In genomic region chr13:41008349-41008980, GRCh38 we compare ENCODE assay signal across 8 cellular contexts. TPM values are rescaled to one million over a fixed set of nuclear protein-coding genes. Genes with fewer than 3 reads are reported as not detected.
DNase-seq lines count a peak whose midpoint lies in the region; ATAC-seq and TF ChIP-seq lines count a peak whose summit lies in the region.

No MANE protein-coding gene starts in this region.

- CTCF ChIA-PET in activated CD8-positive, alpha-beta memory T cell treated with anti-CD3 and anti-CD28 coated beads, Interleukin-2, amount 10 ng/mL, durations not matched to agents 7 days and 5 days (lab: Charles Lee), result interaction anchor here (0.8 to 2.4 kb wide), 5 partner anchors 8 to 34 kb away, joined by 3 to 10 read pairs (median 3); no protein-coding TSS in a partner anchor

- no peak for TF ChIP-seq CTCF in progenitor cell of endocrine pancreas (IDR thresholded peaks at IDR 0.05; ENCODE audit: unreplicated experiment)

- peak overlapping the region; percentile 86 for H3K27ac Mint-ChIP-seq in activated CD8-positive, alpha-beta memory T cell treated with anti-CD3 and anti-CD28 coated beads, Interleukin-2, amount 10 ng/mL, durations not matched to agents 7 days and 5 days
- H3K27ac Mint-ChIP-seq in dendritic cell treated with granulocyte-macrophage colony-stimulating factor and Interleukin-4, amounts not matched to agents 40 ng/mL and 50 ng/mL, for 4 days, result peak overlapping the region; percentile 63
- peak overlapping the region; percentile 77 for H3K27ac Mint-ChIP-seq in stimulated activated naive CD8-positive, alpha-beta T cell treated with anti-CD3 and anti-CD28 coated beads, Interleukin-15, Interleukin-2, amounts not matched to agents 100 ng/mL and 50 ng/mL, for 24 hours
- H3K27ac Mint-ChIP-seq in progenitor cell of endocrine pancreas, result no peak overlapping the region

- peaks cover 35% of the 10 kb centered on the region for H3K36me3 Mint-ChIP-seq in activated CD8-positive, alpha-beta memory T cell treated with anti-CD3 and anti-CD28 coated beads, Interleukin-2, amount 10 ng/mL, durations not matched to agents 7 days and 5 days
- H3K36me3 Mint-ChIP-seq in dendritic cell treated with granulocyte-macrophage colony-stimulating factor and Interleukin-4, amounts not matched to agents 40 ng/mL and 50 ng/mL, for 4 days (ENCODE audit: low read depth), result peaks cover 42% of the 10 kb centered on the region
- peaks cover 41% of the 10 kb centered on the region for H3K36me3 Mint-ChIP-seq in stimulated activated naive CD8-positive, alpha-beta T cell treated with anti-CD3 and anti-CD28 coated beads, Interleukin-15, Interleukin-2, amounts not matched to agents 100 ng/mL and 50 ng/mL, for 24 hours (ENCODE audit: low read depth)
- peaks cover 10% of the 10 kb centered on the region for H3K36me3 Mint-ChIP-seq in progenitor cell of endocrine pancreas (ENCODE audit: insufficient read depth)

- no peak for DNase-seq in activated CD8-positive, alpha-beta memory T cell treated with anti-CD3 and anti-CD28 coated beads, Interleukin-2, amount 10 ng/mL, durations not matched to agents 7 days and 5 days
- DNase-seq in activated CD8-positive, alpha-beta memory T cell treated with anti-CD3 and anti-CD28 coated beads, Interleukin-2, amount 50 U/mL, for 4 hours, result no peak
- DNase-seq in NOMO-1 treated with DMSO at 0.1 percent for 48 hours (lab: John Stamatoyannopoulos, UW; ENCODE audit: unreplicated experiment) (peak; percentile 79), progenitor cell of endocrine pancreas (ENCODE audit: low spot score, unreplicated experiment) (no peak), middle frontal gyrus (ENCODE audit: extremely low spot score, low spot score) (no peak)

- intact Hi-C loops in dendritic cell treated with granulocyte-macrophage colony-stimulating factor and Interleukin-4, amounts not matched to agents 40 ng/mL and 50 ng/mL, for 4 days (cut with micrococcal nuclease), result loop anchor here (5.0 to 10.0 kb wide), 2 partner anchors 41 to 46 kb away; no protein-coding TSS in a partner anchor

- no peaks in the 10 kb centered on the region for H3K9me3 Mint-ChIP-seq in activated CD8-positive, alpha-beta memory T cell treated with anti-CD3 and anti-CD28 coated beads, Interleukin-2, amount 10 ng/mL, durations not matched to agents 7 days and 5 days (ENCODE audit: low read depth)
- no peaks in the 10 kb centered on the region for H3K9me3 Mint-ChIP-seq in dendritic cell treated with granulocyte-macrophage colony-stimulating factor and Interleukin-4, amounts not matched to agents 40 ng/mL and 50 ng/mL, for 4 days
- H3K9me3 Mint-ChIP-seq in stimulated activated naive CD8-positive, alpha-beta T cell treated with anti-CD3 and anti-CD28 coated beads, Interleukin-15, Interleukin-2, amounts not matched to agents 100 ng/mL and 50 ng/mL, for 24 hours, result no peaks in the 10 kb centered on the region
- H3K9me3 Mint-ChIP-seq in progenitor cell of endocrine pancreas (ENCODE audit: low read depth), result no peaks in the 10 kb centered on the region

- peak; percentile 48 for ATAC-seq in activated CD8-positive, alpha-beta memory T cell treated with anti-CD3 and anti-CD28 coated beads, Interleukin-2, amount 10 ng/mL, durations not matched to agents 7 days and 5 days
- ATAC-seq in GM19452 (IDR thresholded peaks at IDR 0.05; ENCODE audit: unreplicated experiment), result no peak

- H3K4me1 Mint-ChIP-seq in activated CD8-positive, alpha-beta memory T cell treated with anti-CD3 and anti-CD28 coated beads, Interleukin-2, amount 10 ng/mL, durations not matched to agents 7 days and 5 days, result peaks cover 69% of the 10 kb centered on the region
- H3K4me1 Mint-ChIP-seq in dendritic cell treated with granulocyte-macrophage colony-stimulating factor and Interleukin-4, amounts not matched to agents 40 ng/mL and 50 ng/mL, for 4 days (ENCODE audit: low read depth), result peaks cover 48% of the 10 kb centered on the region
- H3K4me1 Mint-ChIP-seq in stimulated activated naive CD8-positive, alpha-beta T cell treated with anti-CD3 and anti-CD28 coated beads, Interleukin-15, Interleukin-2, amounts not matched to agents 100 ng/mL and 50 ng/mL, for 24 hours (ENCODE audit: low read depth), result peaks cover 80% of the 10 kb centered on the region
- H3K4me1 Mint-ChIP-seq in progenitor cell of endocrine pancreas (ENCODE audit: low read depth), result peaks cover 39% of the 10 kb centered on the region

- no peaks in the 10 kb centered on the region for H3K27me3 Mint-ChIP-seq in activated CD8-positive, alpha-beta memory T cell treated with anti-CD3 and anti-CD28 coated beads, Interleukin-2, amount 10 ng/mL, durations not matched to agents 7 days and 5 days
- H3K27me3 Mint-ChIP-seq in dendritic cell treated with granulocyte-macrophage colony-stimulating factor and Interleukin-4, amounts not matched to agents 40 ng/mL and 50 ng/mL, for 4 days, result no peaks in the 10 kb centered on the region
- no peaks in the 10 kb centered on the region for H3K27me3 Mint-ChIP-seq in stimulated activated naive CD8-positive, alpha-beta T cell treated with anti-CD3 and anti-CD28 coated beads, Interleukin-15, Interleukin-2, amounts not matched to agents 100 ng/mL and 50 ng/mL, for 24 hours
- no peaks in the 10 kb centered on the region for H3K27me3 Mint-ChIP-seq in progenitor cell of endocrine pancreas

- H3K4me3 Mint-ChIP-seq in activated CD8-positive, alpha-beta memory T cell treated with anti-CD3 and anti-CD28 coated beads, Interleukin-2, amount 10 ng/mL, durations not matched to agents 7 days and 5 days, result peak overlapping the region; percentile 63
- no peak overlapping the region for H3K4me3 Mint-ChIP-seq in dendritic cell treated with granulocyte-macrophage colony-stimulating factor and Interleukin-4, amounts not matched to agents 40 ng/mL and 50 ng/mL, for 4 days
- H3K4me3 Mint-ChIP-seq in stimulated activated naive CD8-positive, alpha-beta T cell treated with anti-CD3 and anti-CD28 coated beads, Interleukin-15, Interleukin-2, amounts not matched to agents 100 ng/mL and 50 ng/mL, for 24 hours, result peak overlapping the region; percentile 72
- no peak overlapping the region for H3K4me3 Mint-ChIP-seq in progenitor cell of endocrine pancreas (ENCODE audit: low read depth)

RNA-seq across cellular contexts. Expression of gene ELF1, which starts 10.7 kb away (rescaled TPM):
- 100 to 1,000 TPM; 120 to 143 TPM for total RNA-seq in activated CD8-positive, alpha-beta memory T cell treated with anti-CD3 and anti-CD28 coated beads, Interleukin-2, amount 10 ng/mL, durations not matched to agents 7 days and 5 days
- 87.7 and 89.7 TPM in 2 replicates for total RNA-seq in progenitor cell of endocrine pancreas

RNA-seq across cellular contexts. Expression of gene WBP4, which starts 52.8 kb away (rescaled TPM):
- total RNA-seq in activated CD8-positive, alpha-beta memory T cell treated with anti-CD3 and anti-CD28 coated beads, Interleukin-2, amount 10 ng/mL, durations not matched to agents 7 days and 5 days, result 10 to 100 TPM in 1 of 2 experiments, 1 to 10 TPM in 1; 8.4 to 13.2 TPM
- 11.0 and 12.1 TPM in 2 replicates for total RNA-seq in progenitor cell of endocrine pancreas

Comparison
In these comparisons a context has a peak if more than half of its experiments do, and no peak if none do; other contexts are left out.
1. H3K4me3 Mint-ChIP-seq: peak in activated CD8-positive, alpha-beta memory T cell treated with anti-CD3 and anti-CD28 coated beads, Interleukin-2, amount 10 ng/mL, durations not matched to agents 7 days and 5 days (single experiment) and stimulated activated naive CD8-positive, alpha-beta T cell treated with anti-CD3 and anti-CD28 coated beads, Interleukin-15, Interleukin-2, amounts not matched to agents 100 ng/mL and 50 ng/mL, for 24 hours (single experiment); none in dendritic cell treated with granulocyte-macrophage colony-stimulating factor and Interleukin-4, amounts not matched to agents 40 ng/mL and 50 ng/mL, for 4 days (single experiment) and progenitor cell of endocrine pancreas (single experiment).